Comparison of ENCODE assay signal across 10 cellular contexts in the genomic region with DNA sequence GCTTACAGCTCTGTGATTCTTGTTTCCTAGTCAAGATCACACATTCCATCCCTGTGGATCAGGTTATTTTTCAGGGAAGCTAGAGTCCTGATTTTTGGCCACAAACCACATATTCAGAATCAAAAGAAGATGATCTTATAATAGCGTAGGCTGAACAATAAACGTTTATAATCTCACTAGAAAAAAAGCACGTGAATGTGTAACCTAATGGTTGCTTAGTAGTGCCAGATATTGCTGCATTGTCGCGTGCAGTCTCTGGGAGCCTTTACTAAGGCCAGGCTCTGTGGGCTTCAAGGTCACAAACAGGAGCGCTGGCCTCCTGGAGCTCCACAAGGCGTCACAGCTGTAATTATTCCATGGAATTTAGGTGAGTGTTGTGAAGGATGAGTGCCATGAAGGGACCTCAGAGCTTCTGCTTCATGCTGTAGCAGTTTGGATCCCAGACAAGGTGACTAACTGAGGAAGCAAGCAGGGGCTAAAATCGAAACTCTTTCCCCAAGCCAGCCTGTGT. TPM values are rescaled to one million over a fixed set of nuclear protein-coding genes. Genes with fewer than 3 reads are reported as not detected.
DNase-seq lines count a peak whose midpoint lies in the region; ATAC-seq, FAIRE-seq and TF ChIP-seq lines count a peak whose summit lies in the region.
"Had no signal": no experiment of that assay in that cellular context is flagged by ENCODE, and none has a peak within 500 bp of the region (broad histone marks: within the 10 kb centered on the region; RNA-seq: fewer than 3 reads in every experiment).

No MANE protein-coding gene starts in this region.

- no peaks in the 10 kb centered on the region for H3K27me3 Mint-ChIP-seq in naive thymus-derived CD4-positive, alpha-beta T cell

- peak overlapping the region in 1 of 2 donors; percentile 64 for H3K9ac ChIP-seq in colonic mucosa (ENCODE audit: low read depth in 2 of 2, low read length in 2 of 2)

- TF ChIP-seq POLR2A in GM12892 (IDR thresholded peaks at IDR 0.05; ENCODE audit: low read depth, low read length) = no peak

- H3K27ac ChIP-seq in ACC112 (ENCODE audit: low read depth, low read length) (peak overlapping the region; percentile 85), colonic mucosa (peak overlapping the region; percentile 47)
- peak overlapping the region; percentile 40 for H3K27ac ChIP-seq in naive thymus-derived CD4-positive, alpha-beta T cell (ENCODE audit: low read depth, low read length)

- H3K4me3 ChIP-seq in ACC112 (ENCODE audit: low read depth, low read length) = peak overlapping the region; percentile 59
- H3K4me3 ChIP-seq in HFF-Myc (replicated peaks; ENCODE audit: low read depth, low read length) = peak overlapping the region; percentile 30
- no peak overlapping the region for H3K4me3 ChIP-seq in colonic mucosa
- H3K4me3 ChIP-seq in naive thymus-derived CD4-positive, alpha-beta T cell (ENCODE audit: low read length) = no peak overlapping the region

- H3K4me1 ChIP-seq in ACC112 (ENCODE audit: control insufficient read depth, insufficient read depth, low read length, unreplicated experiment) = peaks cover 41% of the 10 kb centered on the region
- no peaks in the 10 kb centered on the region for H3K4me1 ChIP-seq in colonic mucosa
- H3K4me1 ChIP-seq in naive thymus-derived CD4-positive, alpha-beta T cell (ENCODE audit: control insufficient read depth in 2 of 2, insufficient read depth in 2 of 2, low read length in 2 of 2) = peaks cover 9 to 33% of the 10 kb centered on the region in 2 donors

- peak overlapping the region in 2 of 10 donors; percentile 29 to 69 for H3K4me3 Mint-ChIP-seq in naive thymus-derived CD4-positive, alpha-beta T cell

- peak overlapping the region in 8 of 9 donors; percentile 60 to 97 (median 84) for H3K27ac Mint-ChIP-seq in naive thymus-derived CD4-positive, alpha-beta T cell

- H3K27me3 ChIP-seq in ACC112 (ENCODE audit: insufficient read depth, low read length) = no peaks in the 10 kb centered on the region
- no peaks in the 10 kb centered on the region for H3K27me3 ChIP-seq in colonic mucosa
- H3K27me3 ChIP-seq in naive thymus-derived CD4-positive, alpha-beta T cell (ENCODE audit: control insufficient read depth in 2 of 2, insufficient read depth in 2 of 2, low read length in 2 of 2) = no peaks in the 10 kb centered on the region

- peaks cover 0 to 22% (median 5%) of the 10 kb centered on the region in 5 donors for H3K36me3 Mint-ChIP-seq in naive thymus-derived CD4-positive, alpha-beta T cell

- H3K79me2 ChIP-seq in ACC112 (ENCODE audit: control insufficient read depth, insufficient read depth, low read length, unreplicated experiment) = peaks cover 73% of the 10 kb centered on the region

- H3K36me3 ChIP-seq in ACC112 (ENCODE audit: insufficient read depth, low read length) (0 out of 2 replicates have a peak, but pooled peaks cover 4% of the 10 kb centered on the region), colonic mucosa (no peaks in the 10 kb centered on the region)
- no peaks in the 10 kb centered on the region for H3K36me3 ChIP-seq in naive thymus-derived CD4-positive, alpha-beta T cell (ENCODE audit: control insufficient read depth in 2 of 3, insufficient read depth in 3 of 3, low read length in 3 of 3)

- CTCF ChIA-PET in naive thymus-derived CD4-positive, alpha-beta T cell (lab: Charles Lee) = interaction anchor here (0.5 to 4.5 kb wide), 7 partner anchors 10 to 1525 kb away, joined by 3 to 91 read pairs (median 27); a partner anchor contains a TSS

- FAIRE-seq in GM12892 (lab: Jason Lieb, UNC) = no peak

- no peak for ATAC-seq in naive thymus-derived CD4-positive, alpha-beta T cell
- no peak for ATAC-seq in HG03565 (IDR thresholded peaks at IDR 0.05; ENCODE audit: unreplicated experiment)
- no peak for ATAC-seq in HG03571 (IDR thresholded peaks at IDR 0.05; ENCODE audit: unreplicated experiment)

- no peaks in the 10 kb centered on the region for H3K9me3 ChIP-seq in colonic mucosa
- H3K9me3 ChIP-seq in naive thymus-derived CD4-positive, alpha-beta T cell (ENCODE audit: control insufficient read depth in 2 of 3, low read length in 3 of 3) = no peaks in the 10 kb centered on the region

- intact Hi-C loops in colonic mucosa (cut with DNase I) = no loop called here
- intact Hi-C loops in naive thymus-derived CD4-positive, alpha-beta T cell (cut with micrococcal nuclease) = loop anchor here (5.0 kb wide), 2 partner anchors 32 to 252 kb away; no protein-coding TSS in a partner anchor

- peaks cover 27 to 63% (median 48%) of the 10 kb centered on the region in 7 donors for H3K4me1 Mint-ChIP-seq in naive thymus-derived CD4-positive, alpha-beta T cell

- POLR2A ChIA-PET in naive thymus-derived CD4-positive, alpha-beta T cell (lab: Charles Lee) = interaction anchor here (0.6 to 11.9 kb wide), 8 partner anchors 14 to 377 kb away, joined by 3 to 311 read pairs (median 4); a partner anchor contains a TSS

- no peaks in the 10 kb centered on the region for H3K9me3 Mint-ChIP-seq in naive thymus-derived CD4-positive, alpha-beta T cell

- TF ChIP-seq CTCF in HFF-Myc (IDR thresholded peaks at IDR 0.05; ENCODE audit: low read depth, low read length, missing control alignments) (no peak), colonic mucosa (IDR thresholded peaks at IDR 0.05) (no peak)

- peak overlapping the region; percentile 78 for H2AFZ ChIP-seq in ACC112 (ENCODE audit: low read length, unreplicated experiment)

- DNase-seq in HFF-Myc (ENCODE audit: extremely low read depth, low read depth) (no peak), colonic mucosa (no peak), DMS53 (lab: John Stamatoyannopoulos, UW) (no peak), GM12892 (ENCODE audit: insufficient read length) (no peak)
- DNase-seq in naive thymus-derived CD4-positive, alpha-beta T cell = no peak
- DNase-seq: activated CD4-positive, alpha-beta T cell treated with anti-CD3 and anti-CD28 coated beads, Interleukin-2, amount 50 U/mL, for 48 hours; effector CD4-positive, alpha-beta T cell had no signal

RNA-seq across cellular contexts. Expression of a gene that starts 17.4 kb away (rescaled TPM):
- 10 to 100 TPM; 52.1 to 54.0 TPM for total RNA-seq in colonic mucosa
- 100 to 1,000 TPM; 105 to 205 (median 191) TPM for total RNA-seq in naive thymus-derived CD4-positive, alpha-beta T cell
- 10 to 100 TPM; 15.1 to 32.8 TPM for polyA plus RNA-seq in naive thymus-derived CD4-positive, alpha-beta T cell
- polyA plus RNA-seq in GM12892 (2012; ENCODE audit: missing spikeins) = 15.1 TPM

RNA-seq across cellular contexts. Expression of a gene that starts 38.6 kb away (rescaled TPM):
- total RNA-seq in colonic mucosa = under 1 TPM; 0.74 to 0.96 TPM
- total RNA-seq in naive thymus-derived CD4-positive, alpha-beta T cell = 10 to 100 TPM in 1 of 5 experiments, 1 to 10 TPM in 3, under 1 TPM in 1; 0.69 to 10.4 (median 2.7) TPM
- polyA plus RNA-seq in naive thymus-derived CD4-positive, alpha-beta T cell = under 1 TPM; 0.17 to 0.52 TPM
- 1.3 TPM for polyA plus RNA-seq in GM12892 (2012; ENCODE audit: missing spikeins)

RNA-seq across cellular contexts. Expression of a gene that starts 50.8 kb away (rescaled TPM):
- total RNA-seq in colonic mucosa = 1 to 10 TPM; 2.6 to 5.4 TPM
- total RNA-seq in naive thymus-derived CD4-positive, alpha-beta T cell = 10 to 100 TPM in 1 of 5 experiments, 1 to 10 TPM in 3, under 1 TPM in 1; 0.64 to 11.1 (median 3.1) TPM
- under 1 TPM; 0.25 to 0.36 TPM for polyA plus RNA-seq in naive thymus-derived CD4-positive, alpha-beta T cell
- polyA plus RNA-seq in GM12892 (2012; ENCODE audit: missing spikeins) = 2.6 TPM

Comparison
In these comparisons a context has a peak if more than half of its experiments do, and no peak if none do; other contexts are left out.
1. H3K4me3 ChIP-seq: peak in ACC112 (single experiment) and HFF-Myc (single experiment); none in colonic mucosa (single experiment) and naive thymus-derived CD4-positive, alpha-beta T cell (single experiment).
2. Peak in every context shown above with its lines, with median percentiles within 50 percentile points of each other: H3K27ac ChIP-seq.